23 cellular contexts compared by ENCODE assay signal in the genomic region with DNA sequence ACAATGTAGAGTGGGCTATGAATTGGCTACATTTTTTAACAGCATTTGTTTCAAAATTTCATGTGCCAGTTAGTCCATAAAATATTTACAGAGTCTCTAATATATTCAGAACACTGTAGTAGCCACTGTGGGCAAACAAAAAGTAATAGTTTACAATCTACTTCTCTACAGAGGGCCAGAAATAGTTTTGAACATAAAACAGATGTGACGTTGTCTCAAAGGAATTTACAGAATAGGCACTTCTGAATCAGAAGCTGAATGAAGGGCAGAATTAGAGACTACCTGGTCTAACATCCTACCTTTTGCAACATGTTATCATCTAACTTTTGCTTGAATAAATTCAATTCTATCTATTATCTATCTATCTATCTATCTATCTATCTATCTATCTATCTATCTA.
DNase-seq lines count a peak whose midpoint lies in the region; ATAC-seq and TF ChIP-seq lines count a peak whose summit lies in the region.
"Had no signal": no experiment of that assay in that cellular context is flagged by ENCODE, and none has a peak within 500 bp of the region (broad histone marks: within the 10 kb centered on the region; RNA-seq: fewer than 3 reads in every experiment).

No MANE protein-coding gene starts in this region.

- H3K9me3 ChIP-seq in mammary epithelial cell (replicated peaks; ENCODE audit: insufficient read depth, low read length) (no peaks in the 10 kb centered on the region), PC-3 (ENCODE audit: low read length) (no peaks in the 10 kb centered on the region), left lung (no peaks in the 10 kb centered on the region)
- H3K9me3 ChIP-seq: A549; BE2C; BLaER1 treated with 17β-estradiol and CSF1 and Interleukin-3, amounts not matched to agents 10 nM and 100 nM had no signal

- POLR2A ChIA-PET in MCF 10A (lab: Yijun Ruan, JAX), result no interaction called here
- POLR2A ChIA-PET in PC-3 (lab: Charles Lee; ENCODE audit: unreplicated experiment), result no interaction called here

- H4K20me1 ChIP-seq in mammary epithelial cell (ENCODE audit: insufficient read depth, low read length), result no peaks in the 10 kb centered on the region
- H4K20me1 ChIP-seq in PC-3 (ENCODE audit: low read length), result no peaks in the 10 kb centered on the region
- H4K20me1 ChIP-seq: BLaER1 treated with 17β-estradiol and CSF1 and Interleukin-3, amounts not matched to agents 10 nM and 100 nM had no signal

- no peak for TF ChIP-seq CTCF in MCF 10A (IDR thresholded peaks at IDR 0.05; ENCODE audit: unreplicated experiment)
- no peak for TF ChIP-seq CTCF in mammary epithelial cell (conservative IDR thresholded peaks at IDR 0.05 in 1 of 2, IDR thresholded peaks at IDR 0.05 in 1 of 2; ENCODE audit: extremely low read depth in 1 of 2, insufficient read depth in 1 of 2, low read depth in 1 of 2, low read length in 2 of 2)
- no peak for TF ChIP-seq CTCF in PC-3 (conservative IDR thresholded peaks at IDR 0.05; ENCODE audit: low read depth, low read length)
- TF ChIP-seq CTCF in choroid plexus epithelial cell (conservative IDR thresholded peaks at IDR 0.05; ENCODE audit: low read depth, low read length), result no peak
- TF ChIP-seq CTCF in left lung (IDR thresholded peaks at IDR 0.05), result no peak

- intact Hi-C loops in MCF 10A (cut with micrococcal nuclease) (no loop called here), mammary epithelial cell (cut with micrococcal nuclease) (no loop called here), PC-3 (cut with micrococcal nuclease) (no loop called here), left lung (cut with DNase I) (no loop called here), left cardiac atrium (cut with DNase I) (no loop called here)

- CTCF ChIA-PET in MCF 10A (lab: Yijun Ruan, JAX) (no interaction called here), mammary epithelial cell (lab: Charles Lee; ENCODE audit: low non-redundant PET) (no interaction called here), PC-3 (lab: Charles Lee) (no interaction called here)

- H3K27me3 ChIP-seq in mammary epithelial cell (ENCODE audit: insufficient read depth, low read length), result no peaks in the 10 kb centered on the region
- no peaks in the 10 kb centered on the region for H3K27me3 ChIP-seq in PC-3 (ENCODE audit: low read length)
- no peaks in the 10 kb centered on the region for H3K27me3 ChIP-seq in left lung
- H3K27me3 ChIP-seq: BE2C; BLaER1 treated with 17β-estradiol and CSF1 and Interleukin-3, amounts not matched to agents 10 nM and 100 nM had no signal

- H2AFZ ChIP-seq in mammary epithelial cell (ENCODE audit: low read depth, low read length), result no peak overlapping the region
- no peak overlapping the region for H2AFZ ChIP-seq in PC-3 (ENCODE audit: low read length)
- H2AFZ ChIP-seq: GM23338 had no signal

- no TSS peak for BruUV-seq in MCF 10A (replicated peaks; lab: Mats Ljungman, UMichigan)
- BruUV-seq in mammary epithelial cell (replicated peaks; lab: Mats Ljungman, UMichigan), result no TSS peak
- BruUV-seq in PC-3 (replicated peaks; lab: Mats Ljungman, UMichigan), result no TSS peak

- no peak overlapping the region for H3K4me3 ChIP-seq in mammary epithelial cell (replicated peaks in 1 of 3; ENCODE audit: insufficient read depth in 1 of 3, low read depth in 2 of 3, low read length in 3 of 3)
- H3K4me3 ChIP-seq in PC-3 (ENCODE audit: low read length), result no peak overlapping the region
- H3K4me3 ChIP-seq in choroid plexus epithelial cell (ENCODE audit: low read depth, low read length), result no peak overlapping the region
- no peak overlapping the region for H3K4me3 ChIP-seq in left lung
- H3K4me3 ChIP-seq: A549; BLaER1 treated with 17β-estradiol and CSF1 and Interleukin-3, amounts not matched to agents 10 nM and 100 nM; GM23338 had no signal

- H3K27ac ChIP-seq in mammary epithelial cell (ENCODE audit: insufficient read depth, low read depth, low read length) (no peak overlapping the region), PC-3 (ENCODE audit: low read length) (no peak overlapping the region), left lung (no peak overlapping the region)
- H3K27ac ChIP-seq: 22Rv1; A549; BLaER1 treated with 17β-estradiol and CSF1 and Interleukin-3, amounts not matched to agents 10 nM and 100 nM had no signal

- dilution Hi-C loops in mammary epithelial cell (cut with HindIII; ENCODE audit: low sequenced_read_pairs), result no loop called here

- ATAC-seq in PC-3, result peak; percentile 24; the same call in 1 of the 2 replicates
- ATAC-seq in left lung, result peak; percentile 33
- ATAC-seq in left cardiac atrium, result no peak
- ATAC-seq: A549, GM23338, HCT116 had no signal

- WGBS in mammary epithelial cell (ENCODE audit: low coverage, missing lambda C conversion rate), result 50% methylated on average over 1 of the region's 1 CpG

- no peaks in the 10 kb centered on the region for H3K36me3 Mint-ChIP-seq in MCF 10A (ENCODE audit: insufficient read depth, unreplicated experiment)
- H3K36me3 Mint-ChIP-seq: CD14-positive monocyte; CD8-positive, alpha-beta memory T cell had no signal

- H3K4me3 Mint-ChIP-seq in MCF 10A (ENCODE audit: unreplicated experiment), result no peak overlapping the region
- H3K4me3 Mint-ChIP-seq: CD14-positive monocyte; CD4-positive, alpha-beta T cell; CD8-positive, alpha-beta memory T cell; GM23338; H9 had no signal

- H3K4me2 ChIP-seq in mammary epithelial cell (ENCODE audit: insufficient read depth, low read depth, low read length) (no peak overlapping the region), PC-3 (ENCODE audit: low read length) (no peak overlapping the region)
- H3K4me2 ChIP-seq: A549; BLaER1 treated with 17β-estradiol and CSF1 and Interleukin-3, amounts not matched to agents 10 nM and 100 nM; GM23338 had no signal

- no peaks in the 10 kb centered on the region for H3K27me3 Mint-ChIP-seq in MCF 10A (ENCODE audit: insufficient read depth, unreplicated experiment)
- H3K27me3 Mint-ChIP-seq: CD4-positive, alpha-beta T cell; CD8-positive, alpha-beta memory T cell had no signal

- H3K9me2 ChIP-seq in PC-3 (replicated peaks; ENCODE audit: low read length), result no peaks in the 10 kb centered on the region

- no peaks in the 10 kb centered on the region for H3F3A ChIP-seq in PC-3 (ENCODE audit: low read length, unreplicated experiment)

- H3K79me2 ChIP-seq in mammary epithelial cell (ENCODE audit: insufficient read depth, low read length) (no peaks in the 10 kb centered on the region), PC-3 (ENCODE audit: low read length) (no peaks in the 10 kb centered on the region)

- in situ Hi-C loops in mammary epithelial cell (cut with MboI; ENCODE audit: low sequenced_read_pairs in 2 of 2), result no loop called here

- H3K36me3 ChIP-seq in mammary epithelial cell (ENCODE audit: insufficient read depth, low read length) (no peaks in the 10 kb centered on the region), PC-3 (ENCODE audit: low read depth, low read length) (no peaks in the 10 kb centered on the region), left lung (no peaks in the 10 kb centered on the region)
- H3K36me3 ChIP-seq: BE2C; BLaER1 treated with 17β-estradiol and CSF1 and Interleukin-3, amounts not matched to agents 10 nM and 100 nM had no signal

- H3K9me3 Mint-ChIP-seq in MCF 10A (ENCODE audit: unreplicated experiment), result no peaks in the 10 kb centered on the region
- H3K9me3 Mint-ChIP-seq: GM23338, H9 had no signal

- H3K4me1 Mint-ChIP-seq in MCF 10A (ENCODE audit: insufficient read depth, unreplicated experiment), result peaks cover 6% of the 10 kb centered on the region
- H3K4me1 Mint-ChIP-seq: CD14-positive monocyte; CD8-positive, alpha-beta memory T cell; GM23338; H9 had no signal

- DNase-seq in MCF 10A (ENCODE audit: unreplicated experiment), result no peak
- DNase-seq in mammary epithelial cell, result no peak
- DNase-seq in PC-3, result peak; percentile 48
- DNase-seq in choroid plexus epithelial cell (ENCODE audit: low read depth), result peak; percentile 1
- no peak for DNase-seq in left lung
- no peak for DNase-seq in left cardiac atrium
- DNase-seq in NCI-H1048 (lab: John Stamatoyannopoulos, UW), result no peak
- no peak for DNase-seq in HUDEP-2 (lab: John Stamatoyannopoulos, UW; ENCODE audit: unreplicated experiment in 76 of 76)
- DNase-seq: ACHN; AML-193; BE2C; CD4-positive, alpha-beta T cell; CD8-positive, alpha-beta memory T cell; DMS 273 treated with DMSO at 0.1 percent for 48 hours; DMS79; GDM1; H9 had no signal

- H3K4me1 ChIP-seq in mammary epithelial cell (ENCODE audit: insufficient read depth, low read length) (no peaks in the 10 kb centered on the region), PC-3 (ENCODE audit: insufficient read depth, low read length) (no peaks in the 10 kb centered on the region), left lung (no peaks in the 10 kb centered on the region)
- H3K4me1 ChIP-seq: A549; BE2C; BLaER1 treated with 17β-estradiol and CSF1 and Interleukin-3, amounts not matched to agents 10 nM and 100 nM had no signal

- peak overlapping the region; percentile 1 for H3K27ac Mint-ChIP-seq in MCF 10A (ENCODE audit: low read depth, unreplicated experiment)
- H3K27ac Mint-ChIP-seq: CD14-positive monocyte; CD4-positive, alpha-beta T cell; CD8-positive, alpha-beta memory T cell; GM23338; H9 had no signal

- H3K9ac ChIP-seq in mammary epithelial cell (ENCODE audit: insufficient read depth, low read length) (no peak overlapping the region), PC-3 (ENCODE audit: low read length) (no peak overlapping the region)
- H3K9ac ChIP-seq: BLaER1 treated with 17β-estradiol and CSF1 and Interleukin-3, amounts not matched to agents 10 nM and 100 nM had no signal

Comparison
In these comparisons a context has a peak if more than half of its experiments do, and no peak if none do; other contexts are left out.
1. DNase-seq: peak in PC-3 (single experiment) and choroid plexus epithelial cell (single experiment); none in MCF 10A (single experiment), mammary epithelial cell (single experiment), left lung (0 of 2), left cardiac atrium (single experiment), NCI-H1048 (single experiment) and HUDEP-2 (0 of 76).
2. ATAC-seq: peak in PC-3 (single experiment) and left lung (single experiment); none in left cardiac atrium (0 of 2).